18 cellular contexts compared by ENCODE assay signal in the genomic region with DNA sequence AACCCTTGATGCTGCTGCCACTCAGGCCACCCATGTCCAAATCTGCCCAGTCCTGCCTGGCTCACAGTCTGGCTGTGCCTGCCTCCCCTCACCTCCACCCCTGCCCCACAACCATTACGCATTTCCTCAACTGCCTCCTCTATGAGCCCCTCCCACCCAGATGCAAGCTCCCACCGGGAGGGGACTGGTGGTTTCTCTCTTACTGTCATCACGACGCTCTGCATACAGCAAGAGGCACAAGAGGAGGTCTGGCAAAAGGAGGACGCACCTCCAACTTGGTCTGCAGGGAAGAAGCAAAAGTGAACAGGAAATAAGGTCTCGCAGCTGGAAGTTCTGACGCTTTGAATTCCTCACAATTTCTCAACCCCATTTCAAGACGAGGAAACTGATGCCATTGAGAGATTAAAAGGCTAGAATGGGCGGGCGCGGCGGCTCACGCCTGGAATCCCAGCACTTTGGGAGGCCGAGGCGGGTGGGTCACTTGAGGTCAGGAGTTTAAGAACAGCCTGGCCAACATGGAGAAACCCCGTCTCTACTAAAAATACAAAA. TPM values are rescaled to one million over a fixed set of nuclear protein-coding genes. Genes with fewer than 3 reads are reported as not detected.
"Had no signal": no experiment of that assay in that cellular context is flagged by ENCODE, and none has a peak within 500 bp of the region (broad histone marks: within the 10 kb centered on the region; RNA-seq: fewer than 3 reads in every experiment).

No MANE protein-coding gene starts in this region.

- H3K27me3 ChIP-seq: brain microvascular endothelial cell, dorsolateral prefrontal cortex, esophagus muscularis mucosa, neural progenitor cell, thyroid gland, vagina had no signal

- DNase-seq: activated CD4-positive, alpha-beta T cell treated with anti-CD3 and anti-CD28 coated beads, Interleukin-2, amount 50 U/mL, for 1 hour; activated CD4-positive, CD25-positive, alpha-beta regulatory T cell; activated T-cell treated with anti-CD3 and anti-CD28 coated beads for 4 hours; brain microvascular endothelial cell; dorsolateral prefrontal cortex; foreskin keratinocyte; head of caudate nucleus; left ventricle myocardium inferior; retina; T1000 had no signal

- H3K9ac ChIP-seq: neural progenitor cell, parathyroid adenoma had no signal

- H3K27me3 Mint-ChIP-seq: activated naive CD4-positive, alpha-beta T cell treated with anti-CD3 and anti-CD28 coated beads, Interleukin-2, amount 50 U/mL, for 24 hours had no signal

- H3K9me3 ChIP-seq: esophagus muscularis mucosa, left ventricle myocardium inferior, thyroid gland, vagina had no signal

- H3K4me1 ChIP-seq: foreskin keratinocyte, neural progenitor cell, parathyroid adenoma had no signal

- H3K36me3 Mint-ChIP-seq: activated naive CD4-positive, alpha-beta T cell treated with anti-CD3 and anti-CD28 coated beads, Interleukin-2, amount 50 U/mL, for 24 hours; neural progenitor cell had no signal

- H3K27ac ChIP-seq: brain microvascular endothelial cell, dorsolateral prefrontal cortex, esophagus muscularis mucosa, foreskin keratinocyte, left ventricle myocardium inferior, neural progenitor cell, parathyroid adenoma, thyroid gland, vagina had no signal

- H3K79me2 ChIP-seq: parathyroid adenoma had no signal

- H3K27ac Mint-ChIP-seq: activated naive CD4-positive, alpha-beta T cell treated with anti-CD3 and anti-CD28 coated beads, Interleukin-2, amount 50 U/mL, for 24 hours; neural progenitor cell had no signal

- H3K4me3 ChIP-seq: dorsolateral prefrontal cortex, esophagus muscularis mucosa, left ventricle myocardium inferior, neural progenitor cell, thyroid gland, vagina had no signal

- H3K4me3 Mint-ChIP-seq: activated naive CD4-positive, alpha-beta T cell treated with anti-CD3 and anti-CD28 coated beads, Interleukin-2, amount 50 U/mL, for 24 hours; neural progenitor cell had no signal

- H3K4me2 ChIP-seq: neural progenitor cell had no signal

- H2AFZ ChIP-seq: neural progenitor cell, parathyroid adenoma had no signal

- H3K9me3 Mint-ChIP-seq: activated naive CD4-positive, alpha-beta T cell treated with anti-CD3 and anti-CD28 coated beads, Interleukin-2, amount 50 U/mL, for 24 hours; neural progenitor cell had no signal

- H3K36me3 ChIP-seq: brain microvascular endothelial cell, esophagus muscularis mucosa, left ventricle myocardium inferior, neural progenitor cell, thyroid gland, vagina had no signal

RNA-seq across cellular contexts. Expression of a gene that starts 42.3 kb away (rescaled TPM):
- total RNA-seq: foreskin keratinocyte, mesenteric fat pad had no signal
- polyA plus RNA-seq: foreskin keratinocyte, keratinocyte had no signal
